ENCODE assay signal across 1 cellular context in the genomic region with DNA sequence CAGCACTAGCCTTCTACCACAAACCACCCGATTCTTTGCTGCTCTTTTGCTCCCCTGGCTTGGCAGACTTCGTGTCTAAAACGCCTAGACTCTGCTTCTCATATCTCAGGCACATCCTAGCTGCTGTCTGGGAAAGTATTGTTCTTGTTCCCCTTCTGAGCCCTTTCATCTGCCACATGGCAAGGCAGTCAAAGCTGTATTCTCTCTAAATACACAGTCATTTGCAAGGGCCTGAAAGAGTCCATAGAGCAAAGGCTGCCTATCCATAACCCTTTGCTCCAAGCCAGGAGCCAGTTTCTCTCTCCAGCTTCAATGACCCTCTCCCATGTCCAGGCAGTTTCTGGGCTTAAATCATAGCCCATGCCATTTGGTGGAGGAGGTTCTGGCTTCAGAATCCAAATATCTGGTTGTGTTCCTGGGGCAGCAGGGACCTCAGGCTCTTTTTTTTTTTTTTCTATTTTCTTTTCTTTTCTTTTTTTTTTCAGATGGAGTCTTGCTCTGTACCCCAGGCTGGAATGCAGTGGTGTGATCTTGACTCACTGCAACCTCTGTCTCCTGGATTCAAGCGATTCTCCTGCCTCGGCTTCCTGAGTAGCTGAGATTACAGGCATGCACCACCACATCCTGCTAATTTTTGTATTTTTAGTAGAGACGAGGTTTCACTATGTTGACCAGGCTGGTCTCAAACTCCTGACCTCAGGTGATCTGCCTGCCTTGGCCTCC.
TF ChIP-seq lines count a peak whose summit lies in the region.

No MANE protein-coding gene starts in this region.

TF ChIP-seq in HepG2, 621 proteins besides CTCF, POLR2A, EP300 and RAD21 (continued from another document and continues in another):
- TF ChIP-seq ZNF33A (CRISPR knock-in tag; IDR thresholded peaks at IDR 0.05; ENCODE audit: borderline replicate concordance): no peak
- TF ChIP-seq, protein P1, sequence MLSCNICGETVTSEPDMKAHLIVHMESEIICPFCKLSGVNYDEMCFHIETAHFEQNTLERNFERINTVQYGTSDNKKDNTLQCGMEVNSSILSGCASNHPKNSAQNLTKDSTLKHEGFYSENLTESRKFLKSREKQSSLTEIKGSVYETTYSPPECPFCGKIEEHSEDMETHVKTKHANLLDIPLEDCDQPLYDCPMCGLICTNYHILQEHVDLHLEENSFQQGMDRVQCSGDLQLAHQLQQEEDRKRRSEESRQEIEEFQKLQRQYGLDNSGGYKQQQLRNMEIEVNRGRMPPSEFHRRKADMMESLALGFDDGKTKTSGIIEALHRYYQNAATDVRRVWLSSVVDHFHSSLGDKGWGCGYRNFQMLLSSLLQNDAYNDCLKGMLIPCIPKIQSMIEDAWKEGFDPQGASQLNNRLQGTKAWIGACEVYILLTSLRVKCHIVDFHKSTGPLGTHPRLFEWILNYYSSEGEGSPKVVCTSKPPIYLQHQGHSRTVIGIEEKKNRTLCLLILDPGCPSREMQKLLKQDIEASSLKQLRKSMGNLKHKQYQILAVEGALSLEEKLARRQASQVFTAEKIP (CRISPR knock-in tag; IDR thresholded peaks at IDR 0.05; ENCODE audit: borderline replicate concordance): no peak
- no peak for TF ChIP-seq ZNF225 (CRISPR knock-in tag; IDR thresholded peaks at IDR 0.05)
- no peak for TF ChIP-seq KLF9 (CRISPR knock-in tag; IDR thresholded peaks at IDR 0.05; ENCODE audit: low read depth)
- TF ChIP-seq, protein P2, sequence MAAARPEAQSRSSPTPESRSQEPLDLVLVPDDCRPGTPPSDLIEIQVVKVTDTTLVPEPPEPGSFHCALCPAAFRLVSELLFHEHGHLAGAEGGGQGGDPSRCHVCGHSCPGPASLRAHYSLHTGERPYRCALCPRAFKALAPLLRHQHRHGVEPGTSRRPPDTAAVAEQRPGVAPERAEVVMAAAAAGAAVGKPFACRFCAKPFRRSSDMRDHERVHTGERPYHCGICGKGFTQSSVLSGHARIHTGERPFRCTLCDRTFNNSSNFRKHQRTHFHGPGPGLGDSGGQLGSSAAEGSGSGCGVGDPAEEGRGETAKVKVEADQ (CRISPR knock-in tag; IDR thresholded peaks at IDR 0.05; ENCODE audit: borderline replicate concordance): no peak
- TF ChIP-seq ZNF224 (CRISPR knock-in tag; IDR thresholded peaks at IDR 0.05): no peak
- TF ChIP-seq HNRNPH1 (optimal IDR thresholded peaks at IDR 0.05; ENCODE audit: low read depth, low read length): no peak
- TF ChIP-seq, protein P3, sequence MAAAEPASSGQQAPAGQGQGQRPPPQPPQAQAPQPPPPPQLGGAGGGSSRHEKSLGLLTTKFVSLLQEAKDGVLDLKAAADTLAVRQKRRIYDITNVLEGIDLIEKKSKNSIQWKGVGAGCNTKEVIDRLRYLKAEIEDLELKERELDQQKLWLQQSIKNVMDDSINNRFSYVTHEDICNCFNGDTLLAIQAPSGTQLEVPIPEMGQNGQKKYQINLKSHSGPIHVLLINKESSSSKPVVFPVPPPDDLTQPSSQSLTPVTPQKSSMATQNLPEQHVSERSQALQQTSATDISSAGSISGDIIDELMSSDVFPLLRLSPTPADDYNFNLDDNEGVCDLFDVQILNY (CRISPR knock-in tag; conservative IDR thresholded peaks at IDR 0.05): no peak
- no peak for TF ChIP-seq ZNF143 (CRISPR knock-in tag; IDR thresholded peaks at IDR 0.05)
- TF ChIP-seq, protein P4, sequence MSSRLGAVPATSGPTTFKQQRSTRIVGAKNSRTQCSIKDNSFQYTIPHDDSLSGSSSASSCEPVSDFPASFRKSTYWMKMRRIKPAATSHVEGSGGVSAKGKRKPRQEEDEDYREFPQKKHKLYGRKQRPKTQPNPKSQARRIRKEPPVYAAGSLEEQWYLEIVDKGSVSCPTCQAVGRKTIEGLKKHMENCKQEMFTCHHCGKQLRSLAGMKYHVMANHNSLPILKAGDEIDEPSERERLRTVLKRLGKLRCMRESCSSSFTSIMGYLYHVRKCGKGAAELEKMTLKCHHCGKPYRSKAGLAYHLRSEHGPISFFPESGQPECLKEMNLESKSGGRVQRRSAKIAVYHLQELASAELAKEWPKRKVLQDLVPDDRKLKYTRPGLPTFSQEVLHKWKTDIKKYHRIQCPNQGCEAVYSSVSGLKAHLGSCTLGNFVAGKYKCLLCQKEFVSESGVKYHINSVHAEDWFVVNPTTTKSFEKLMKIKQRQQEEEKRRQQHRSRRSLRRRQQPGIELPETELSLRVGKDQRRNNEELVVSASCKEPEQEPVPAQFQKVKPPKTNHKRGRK (CRISPR knock-in tag; IDR thresholded peaks at IDR 0.05): no peak
- no peak for TF ChIP-seq ZNF850 (CRISPR knock-in tag; conservative IDR thresholded peaks at IDR 0.05)
- TF ChIP-seq NR2F1 (CRISPR knock-in tag; IDR thresholded peaks at IDR 0.05): no peak
- no peak for TF ChIP-seq NFIC (IDR thresholded peaks at IDR 0.05; ENCODE audit: low read length)
- no peak for TF ChIP-seq SP140L (CRISPR knock-in tag; IDR thresholded peaks at IDR 0.05; ENCODE audit: borderline replicate concordance)
- TF ChIP-seq, protein P5, sequence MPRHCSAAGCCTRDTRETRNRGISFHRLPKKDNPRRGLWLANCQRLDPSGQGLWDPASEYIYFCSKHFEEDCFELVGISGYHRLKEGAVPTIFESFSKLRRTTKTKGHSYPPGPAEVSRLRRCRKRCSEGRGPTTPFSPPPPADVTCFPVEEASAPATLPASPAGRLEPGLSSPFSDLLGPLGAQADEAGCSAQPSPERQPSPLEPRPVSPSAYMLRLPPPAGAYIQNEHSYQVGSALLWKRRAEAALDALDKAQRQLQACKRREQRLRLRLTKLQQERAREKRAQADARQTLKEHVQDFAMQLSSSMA (CRISPR knock-in tag; IDR thresholded peaks at IDR 0.05): no peak
- no peak for TF ChIP-seq ZNF672 (CRISPR knock-in tag; IDR thresholded peaks at IDR 0.05)
- TF ChIP-seq, protein P6, sequence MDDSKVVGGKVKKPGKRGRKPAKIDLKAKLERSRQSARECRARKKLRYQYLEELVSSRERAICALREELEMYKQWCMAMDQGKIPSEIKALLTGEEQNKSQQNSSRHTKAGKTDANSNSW (CRISPR knock-in tag; IDR thresholded peaks at IDR 0.05; ENCODE audit: borderline replicate concordance): no peak
- TF ChIP-seq NCOA2 (CRISPR knock-in tag; IDR thresholded peaks at IDR 0.05): no peak
- no peak for TF ChIP-seq HMG20B (CRISPR knock-in tag; conservative IDR thresholded peaks at IDR 0.05)
- TF ChIP-seq ZNF552 (CRISPR knock-in tag; IDR thresholded peaks at IDR 0.05; ENCODE audit: borderline replicate concordance): no peak
- no peak for TF ChIP-seq ISX (CRISPR knock-in tag; conservative IDR thresholded peaks at IDR 0.05)
- TF ChIP-seq ARHGAP35 (CRISPR knock-in tag; IDR thresholded peaks at IDR 0.05; ENCODE audit: borderline replicate concordance): no peak
- TF ChIP-seq SALL2 (CRISPR knock-in tag; IDR thresholded peaks at IDR 0.05): no peak
- TF ChIP-seq MIER2 (CRISPR knock-in tag; IDR thresholded peaks at IDR 0.05): no peak
- no peak for TF ChIP-seq HHEX (CRISPR knock-in tag; IDR thresholded peaks at IDR 0.05)
- TF ChIP-seq, protein P7, sequence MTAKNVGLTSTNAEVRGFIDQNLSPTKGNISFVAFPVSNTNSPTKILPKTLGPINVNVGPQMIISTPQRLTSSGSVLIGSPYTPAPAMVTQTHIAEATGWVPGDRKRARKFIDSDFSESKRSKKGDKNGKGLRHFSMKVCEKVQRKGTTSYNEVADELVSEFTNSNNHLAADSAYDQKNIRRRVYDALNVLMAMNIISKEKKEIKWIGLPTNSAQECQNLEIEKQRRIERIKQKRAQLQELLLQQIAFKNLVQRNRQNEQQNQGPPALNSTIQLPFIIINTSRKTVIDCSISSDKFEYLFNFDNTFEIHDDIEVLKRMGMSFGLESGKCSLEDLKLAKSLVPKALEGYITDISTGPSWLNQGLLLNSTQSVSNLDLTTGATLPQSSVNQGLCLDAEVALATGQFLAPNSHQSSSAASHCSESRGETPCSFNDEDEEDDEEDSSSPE (CRISPR knock-in tag; IDR thresholded peaks at IDR 0.05): peak; percentile 39; the same call in 1 of the 2 replicates
- TF ChIP-seq ZNF615 (CRISPR knock-in tag; IDR thresholded peaks at IDR 0.05; ENCODE audit: borderline replicate concordance): no peak
- TF ChIP-seq, protein P8, sequence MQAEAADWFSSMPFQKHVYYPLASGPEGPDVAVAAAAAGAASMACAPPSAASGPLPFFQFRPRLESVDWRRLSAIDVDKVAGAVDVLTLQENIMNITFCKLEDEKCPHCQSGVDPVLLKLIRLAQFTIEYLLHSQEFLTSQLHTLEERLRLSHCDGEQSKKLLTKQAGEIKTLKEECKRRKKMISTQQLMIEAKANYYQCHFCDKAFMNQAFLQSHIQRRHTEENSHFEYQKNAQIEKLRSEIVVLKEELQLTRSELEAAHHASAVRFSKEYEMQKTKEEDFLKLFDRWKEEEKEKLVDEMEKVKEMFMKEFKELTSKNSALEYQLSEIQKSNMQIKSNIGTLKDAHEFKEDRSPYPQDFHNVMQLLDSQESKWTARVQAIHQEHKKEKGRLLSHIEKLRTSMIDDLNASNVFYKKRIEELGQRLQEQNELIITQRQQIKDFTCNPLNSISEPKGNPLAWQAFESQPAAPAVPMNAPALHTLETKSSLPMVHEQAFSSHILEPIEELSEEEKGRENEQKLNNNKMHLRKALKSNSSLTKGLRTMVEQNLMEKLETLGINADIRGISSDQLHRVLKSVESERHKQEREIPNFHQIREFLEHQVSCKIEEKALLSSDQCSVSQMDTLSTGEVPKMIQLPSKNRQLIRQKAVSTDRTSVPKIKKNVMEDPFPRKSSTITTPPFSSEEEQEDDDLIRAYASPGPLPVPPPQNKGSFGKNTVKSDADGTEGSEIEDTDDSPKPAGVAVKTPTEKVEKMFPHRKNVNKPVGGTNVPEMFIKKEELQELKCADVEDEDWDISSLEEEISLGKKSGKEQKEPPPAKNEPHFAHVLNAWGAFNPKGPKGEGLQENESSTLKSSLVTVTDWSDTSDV (CRISPR knock-in tag; IDR thresholded peaks at IDR 0.05): no peak
- TF ChIP-seq ETV5 (CRISPR knock-in tag; IDR thresholded peaks at IDR 0.05; ENCODE audit: borderline replicate concordance): 0 out of 2 replicates have a peak, but pooled peaks have one; percentile 17
- TF ChIP-seq, protein P9, sequence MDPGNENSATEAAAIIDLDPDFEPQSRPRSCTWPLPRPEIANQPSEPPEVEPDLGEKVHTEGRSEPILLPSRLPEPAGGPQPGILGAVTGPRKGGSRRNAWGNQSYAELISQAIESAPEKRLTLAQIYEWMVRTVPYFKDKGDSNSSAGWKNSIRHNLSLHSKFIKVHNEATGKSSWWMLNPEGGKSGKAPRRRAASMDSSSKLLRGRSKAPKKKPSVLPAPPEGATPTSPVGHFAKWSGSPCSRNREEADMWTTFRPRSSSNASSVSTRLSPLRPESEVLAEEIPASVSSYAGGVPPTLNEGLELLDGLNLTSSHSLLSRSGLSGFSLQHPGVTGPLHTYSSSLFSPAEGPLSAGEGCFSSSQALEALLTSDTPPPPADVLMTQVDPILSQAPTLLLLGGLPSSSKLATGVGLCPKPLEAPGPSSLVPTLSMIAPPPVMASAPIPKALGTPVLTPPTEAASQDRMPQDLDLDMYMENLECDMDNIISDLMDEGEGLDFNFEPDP (CRISPR knock-in tag; conservative IDR thresholded peaks at IDR 0.05): 0 out of 2 replicates have a peak, but pooled peaks have one; percentile 43
- TF ChIP-seq GATA4 (IDR thresholded peaks at IDR 0.05; ENCODE audit: borderline replicate concordance, low read depth): no peak
- TF ChIP-seq ZFP82 (CRISPR knock-in tag; IDR thresholded peaks at IDR 0.05; ENCODE audit: borderline replicate concordance): no peak
- no peak for TF ChIP-seq SCMH1 (CRISPR knock-in tag; IDR thresholded peaks at IDR 0.05; ENCODE audit: borderline replicate concordance)
- TF ChIP-seq, protein P10, sequence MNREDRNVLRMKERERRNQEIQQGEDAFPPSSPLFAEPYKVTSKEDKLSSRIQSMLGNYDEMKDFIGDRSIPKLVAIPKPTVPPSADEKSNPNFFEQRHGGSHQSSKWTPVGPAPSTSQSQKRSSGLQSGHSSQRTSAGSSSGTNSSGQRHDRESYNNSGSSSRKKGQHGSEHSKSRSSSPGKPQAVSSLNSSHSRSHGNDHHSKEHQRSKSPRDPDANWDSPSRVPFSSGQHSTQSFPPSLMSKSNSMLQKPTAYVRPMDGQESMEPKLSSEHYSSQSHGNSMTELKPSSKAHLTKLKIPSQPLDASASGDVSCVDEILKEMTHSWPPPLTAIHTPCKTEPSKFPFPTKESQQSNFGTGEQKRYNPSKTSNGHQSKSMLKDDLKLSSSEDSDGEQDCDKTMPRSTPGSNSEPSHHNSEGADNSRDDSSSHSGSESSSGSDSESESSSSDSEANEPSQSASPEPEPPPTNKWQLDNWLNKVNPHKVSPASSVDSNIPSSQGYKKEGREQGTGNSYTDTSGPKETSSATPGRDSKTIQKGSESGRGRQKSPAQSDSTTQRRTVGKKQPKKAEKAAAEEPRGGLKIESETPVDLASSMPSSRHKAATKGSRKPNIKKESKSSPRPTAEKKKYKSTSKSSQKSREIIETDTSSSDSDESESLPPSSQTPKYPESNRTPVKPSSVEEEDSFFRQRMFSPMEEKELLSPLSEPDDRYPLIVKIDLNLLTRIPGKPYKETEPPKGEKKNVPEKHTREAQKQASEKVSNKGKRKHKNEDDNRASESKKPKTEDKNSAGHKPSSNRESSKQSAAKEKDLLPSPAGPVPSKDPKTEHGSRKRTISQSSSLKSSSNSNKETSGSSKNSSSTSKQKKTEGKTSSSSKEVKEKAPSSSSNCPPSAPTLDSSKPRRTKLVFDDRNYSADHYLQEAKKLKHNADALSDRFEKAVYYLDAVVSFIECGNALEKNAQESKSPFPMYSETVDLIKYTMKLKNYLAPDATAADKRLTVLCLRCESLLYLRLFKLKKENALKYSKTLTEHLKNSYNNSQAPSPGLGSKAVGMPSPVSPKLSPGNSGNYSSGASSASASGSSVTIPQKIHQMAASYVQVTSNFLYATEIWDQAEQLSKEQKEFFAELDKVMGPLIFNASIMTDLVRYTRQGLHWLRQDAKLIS (CRISPR knock-in tag; IDR thresholded peaks at IDR 0.05): no peak
- TF ChIP-seq, protein P11, sequence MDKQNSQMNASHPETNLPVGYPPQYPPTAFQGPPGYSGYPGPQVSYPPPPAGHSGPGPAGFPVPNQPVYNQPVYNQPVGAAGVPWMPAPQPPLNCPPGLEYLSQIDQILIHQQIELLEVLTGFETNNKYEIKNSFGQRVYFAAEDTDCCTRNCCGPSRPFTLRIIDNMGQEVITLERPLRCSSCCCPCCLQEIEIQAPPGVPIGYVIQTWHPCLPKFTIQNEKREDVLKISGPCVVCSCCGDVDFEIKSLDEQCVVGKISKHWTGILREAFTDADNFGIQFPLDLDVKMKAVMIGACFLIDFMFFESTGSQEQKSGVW (CRISPR knock-in tag; IDR thresholded peaks at IDR 0.05; ENCODE audit: borderline replicate concordance): no peak
- TF ChIP-seq ZNF136 (CRISPR knock-in tag; IDR thresholded peaks at IDR 0.05; ENCODE audit: low read depth): no peak
- no peak for TF ChIP-seq FOXP1 (IDR thresholded peaks at IDR 0.05)
- no peak for TF ChIP-seq FOXP1 (CRISPR knock-in tag; IDR thresholded peaks at IDR 0.05)
- TF ChIP-seq, protein P12, sequence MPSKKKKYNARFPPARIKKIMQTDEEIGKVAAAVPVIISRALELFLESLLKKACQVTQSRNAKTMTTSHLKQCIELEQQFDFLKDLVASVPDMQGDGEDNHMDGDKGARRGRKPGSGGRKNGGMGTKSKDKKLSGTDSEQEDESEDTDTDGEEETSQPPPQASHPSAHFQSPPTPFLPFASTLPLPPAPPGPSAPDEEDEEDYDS (CRISPR knock-in tag; IDR thresholded peaks at IDR 0.05): 0 out of 2 replicates have a peak, but pooled peaks have one; percentile 42
- no peak for TF ChIP-seq ZNF232 (CRISPR knock-in tag; IDR thresholded peaks at IDR 0.05; ENCODE audit: borderline replicate concordance)
- TF ChIP-seq PAWR (CRISPR knock-in tag; IDR thresholded peaks at IDR 0.05; ENCODE audit: borderline replicate concordance): no peak
- TF ChIP-seq ZNF335 (CRISPR knock-in tag; IDR thresholded peaks at IDR 0.05): no peak
- no peak for TF ChIP-seq U2AF2 (IDR thresholded peaks at IDR 0.05; ENCODE audit: low read depth, low read length)
